In the genomic region with DNA sequence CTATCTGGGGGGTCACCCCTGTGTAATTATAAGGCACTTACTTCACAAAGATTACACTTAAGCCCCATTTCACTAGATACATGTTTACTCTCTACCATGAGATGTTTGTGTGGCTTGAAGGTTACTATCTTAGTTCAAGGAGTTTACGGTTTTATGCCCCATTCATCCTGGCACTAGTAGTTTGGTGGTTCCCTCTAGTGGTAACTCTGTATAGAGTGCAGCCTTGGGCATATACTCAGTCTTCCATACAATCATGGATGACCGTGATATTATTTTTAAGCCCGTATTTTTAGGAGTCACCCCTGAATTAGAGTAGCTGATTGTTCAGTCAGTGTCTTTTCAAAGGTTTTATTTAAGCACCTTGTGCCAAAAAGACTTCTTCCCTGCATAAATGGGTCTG, we compare ENCODE assay signal across 9 cellular contexts.
A peak's percentile ranks its signal among the peaks of the same experiment; 100 is the strongest.
DNase-seq lines count a peak whose midpoint lies in the region; ATAC-seq, FAIRE-seq and TF ChIP-seq lines count a peak whose summit lies in the region.
"Had no signal": no experiment of that assay in that cellular context is flagged by ENCODE, and none has a peak within 500 bp of the region (broad histone marks: within the 10 kb centered on the region; RNA-seq: fewer than 3 reads in every experiment).

No MANE protein-coding gene starts in this region.

- WGBS in pancreas, 2 donors: 19 to 24% methylated on average over 3 of the region's 3 CpGs

- H3K9me3 ChIP-seq in ascending aorta (no peaks in the 10 kb centered on the region), pancreas (no peaks in the 10 kb centered on the region), tibial artery (no peaks in the 10 kb centered on the region)

- H3K4me3 ChIP-seq in ascending aorta (no peak overlapping the region), pancreas (no peak overlapping the region), tibial artery (no peak overlapping the region)

- no peaks in the 10 kb centered on the region for H3K9me3 Mint-ChIP-seq in activated T-cell treated with anti-CD3 and anti-CD28 coated beads, Interleukin-2, amount 50 U/mL, for 24 hours

- no peak for FAIRE-seq in pancreas (lab: Jason Lieb, UNC)
- FAIRE-seq: A204.1 had no signal

- TF ChIP-seq CTCF in ascending aorta (IDR thresholded peaks at IDR 0.05) (peak in 2 of 3 experiments; percentile 6 to 18), pancreas (IDR thresholded peaks at IDR 0.05) (peak in 2 of 4 donors; percentile 31 to 53), tibial artery (IDR thresholded peaks at IDR 0.05) (peak in 1 of 2 experiments; percentile 14)

- H3K4me1 ChIP-seq in ascending aorta (no peaks in the 10 kb centered on the region), pancreas (no peaks in the 10 kb centered on the region), tibial artery (no peaks in the 10 kb centered on the region)

- H3K4me1 Mint-ChIP-seq in activated T-cell treated with anti-CD3 and anti-CD28 coated beads, Interleukin-2, amount 50 U/mL, for 24 hours (ENCODE audit: low read depth): no peaks in the 10 kb centered on the region

- intact Hi-C loops in ascending aorta (cut with DNase I): no loop called here
- intact Hi-C loops in pancreas (cut with DNase I): no loop called here
- intact Hi-C loops in tibial artery (cut with DNase I; ENCODE audit: low total_unique reads): no loop called here
- intact Hi-C loops in Right ventricle myocardium inferior (cut with DNase I): no loop called here

- no peak overlapping the region for H3K27ac Mint-ChIP-seq in activated T-cell treated with anti-CD3 and anti-CD28 coated beads, Interleukin-2, amount 50 U/mL, for 24 hours

- H3K36me3 Mint-ChIP-seq in activated T-cell treated with anti-CD3 and anti-CD28 coated beads, Interleukin-2, amount 50 U/mL, for 24 hours (ENCODE audit: low read depth): no peaks in the 10 kb centered on the region

- DNase-seq in DMS 273 (lab: John Stamatoyannopoulos, UW; ENCODE audit: unreplicated experiment) (peak; percentile 44), DMS 273 treated with DMSO at 0.1 percent for 48 hours (lab: John Stamatoyannopoulos, UW) (no peak), ascending aorta (ENCODE audit: low spot score in 2 of 2) (no peak), pancreas (no peak), tibial artery (no peak), Right ventricle myocardium inferior (ENCODE audit: missing footprints) (no peak)
- no peak for DNase-seq in activated T-cell treated with anti-CD3 and anti-CD28 coated beads, Interleukin-2, amount 50 U/mL, for 24 hours

- H3K36me3 ChIP-seq in ascending aorta (no peaks in the 10 kb centered on the region), pancreas (no peaks in the 10 kb centered on the region), tibial artery (no peaks in the 10 kb centered on the region)

- ATAC-seq in HG03175 (IDR thresholded peaks at IDR 0.05; ENCODE audit: unreplicated experiment): peak; percentile 61
- ATAC-seq in pancreas: peak in 3 of 4 donors; percentile 76 to 80 (median 79)
- no peak for ATAC-seq in Right ventricle myocardium inferior

- no peak overlapping the region for H3K4me3 Mint-ChIP-seq in activated T-cell treated with anti-CD3 and anti-CD28 coated beads, Interleukin-2, amount 50 U/mL, for 24 hours

- peaks cover 5% of the 10 kb centered on the region for H3K27me3 Mint-ChIP-seq in activated T-cell treated with anti-CD3 and anti-CD28 coated beads, Interleukin-2, amount 50 U/mL, for 24 hours

- no peak overlapping the region for H3K27ac ChIP-seq in ascending aorta
- no peak overlapping the region for H3K27ac ChIP-seq in pancreas
- H3K27ac ChIP-seq in tibial artery: no peak overlapping the region

- H3K27me3 ChIP-seq in ascending aorta (no peaks in the 10 kb centered on the region), pancreas (no peaks in the 10 kb centered on the region), tibial artery (no peaks in the 10 kb centered on the region)
